ENCODE assay signal across 8 cellular contexts in genomic region chr22:18077087-18077638, GRCh38. TPM values are rescaled to one million over a fixed set of nuclear protein-coding genes. Genes with fewer than 3 reads are reported as not detected.
DNase-seq lines count a peak whose midpoint lies in the region; ATAC-seq and TF ChIP-seq lines count a peak whose summit lies in the region.

No MANE protein-coding gene starts in this region.

- no peak for TF ChIP-seq CTCF in OCI-LY3 (IDR thresholded peaks at IDR 0.05; ENCODE audit: low read depth, low read length)
- TF ChIP-seq CTCF in esophagus squamous epithelium (IDR thresholded peaks at IDR 0.05) = no peak

- H3K27me3 ChIP-seq in OCI-LY3 (ENCODE audit: low read depth, low read length) (no peaks in the 10 kb centered on the region), esophagus squamous epithelium (no peaks in the 10 kb centered on the region)

- H3K9me3 ChIP-seq in OCI-LY3 (ENCODE audit: insufficient read depth, low read length) = no peaks in the 10 kb centered on the region
- no peaks in the 10 kb centered on the region for H3K9me3 ChIP-seq in esophagus squamous epithelium

- intact Hi-C loops in esophagus squamous epithelium (cut with DNase I) = loop anchor here (5.0 to 10.0 kb wide), 3 partner anchors 75 to 250 kb away; no protein-coding TSS in a partner anchor
- intact Hi-C loops in sciatic nerve (cut with DNase I) = no loop called here

- ATAC-seq in GM19351 (IDR thresholded peaks at IDR 0.05; ENCODE audit: unreplicated experiment) = peak; percentile 2
- peak; percentile 3 for ATAC-seq in sciatic nerve

- no peak for TF ChIP-seq POLR2A in esophagus squamous epithelium (IDR thresholded peaks at IDR 0.05)

- H3K36me3 ChIP-seq in OCI-LY3 (replicated peaks; ENCODE audit: low read depth, low read length) (peaks cover 10% of the 10 kb centered on the region), esophagus squamous epithelium (peaks cover 0 to 28% (median 4%) of the 10 kb centered on the region in 3 donors)

- H4K20me1 ChIP-seq in OCI-LY3 (ENCODE audit: insufficient read depth, low read length) = no peaks in the 10 kb centered on the region

- peak overlapping the region; percentile 65 for H2AFZ ChIP-seq in OCI-LY3 (ENCODE audit: low read depth, low read length)

- 1 to 3% methylated on average over 9 to 10 of the region's 10 CpGs for WGBS in esophagus squamous epithelium, 2 donors

- peak overlapping the region; percentile 83 for H3K4me3 ChIP-seq in OCI-LY3 (ENCODE audit: low read length)
- H3K4me3 ChIP-seq in esophagus squamous epithelium = peak overlapping the region; percentile 81 to 93 (median 87)

- H3K27ac ChIP-seq in OCI-LY3 (ENCODE audit: low read length) (peak overlapping the region; percentile 31), esophagus squamous epithelium (peak overlapping the region; percentile 84 to 92 (median 87))

- peaks cover 27% of the 10 kb centered on the region for H3K79me2 ChIP-seq in OCI-LY3 (ENCODE audit: low read length)

- DNase-seq in esophagus squamous epithelium (lab: John Stamatoyannopoulos, UW) = no peak
- DNase-seq in sciatic nerve (ENCODE audit: low spot score) = no peak
- DNase-seq in D341Med (ENCODE audit: low spot score) = no peak
- no peak for DNase-seq in ecto neural progenitor cell (ENCODE audit: low spot score)
- DNase-seq in SK-N-DZ (ENCODE audit: low spot score) = no peak
- no peak for DNase-seq in NK-92 (lab: John Stamatoyannopoulos, UW; ENCODE audit: unreplicated experiment)

- H3K4me1 ChIP-seq in OCI-LY3 (ENCODE audit: low read length) (peaks cover 35% of the 10 kb centered on the region), esophagus squamous epithelium (peaks cover 19 to 45% (median 24%) of the 10 kb centered on the region in 3 donors)

- H3K9ac ChIP-seq in OCI-LY3 (ENCODE audit: low read length) = peak overlapping the region; percentile 61

- H3K4me2 ChIP-seq in OCI-LY3 (ENCODE audit: low read length) = peak overlapping the region; percentile 66

RNA-seq across cellular contexts. Expression of gene PEX26, which starts 0.6 kb away (rescaled TPM):
- total RNA-seq in esophagus squamous epithelium = 10 to 100 TPM; 17.2 to 32.3 (median 22.9) TPM
- 25.9 TPM for total RNA-seq in sciatic nerve
- polyA plus RNA-seq in SK-N-DZ (2014; cell fraction: cytosol; rRNA removed) = 40.1 and 43.1 TPM in 2 replicates
- polyA plus RNA-seq in SK-N-DZ (2014; cell fraction: nucleus; rRNA removed) = 18.4 and 22.3 TPM in 2 replicates

RNA-seq across cellular contexts. Expression of gene TUBA8, which starts 33.4 kb away (rescaled TPM):
- total RNA-seq in esophagus squamous epithelium (1 to 10 TPM in 1 of 4 donors, under 1 TPM in 1, not detected in 2; 0.57 to 2.1 TPM), sciatic nerve (3.7 TPM)
- 3.8 and 4.5 TPM in 2 replicates for polyA plus RNA-seq in SK-N-DZ (2014; cell fraction: cytosol; rRNA removed)
- polyA plus RNA-seq in SK-N-DZ (2014; cell fraction: nucleus; rRNA removed) = 0.67 and 1.2 TPM in 2 replicates

RNA-seq across cellular contexts. Expression of gene MICAL3, which starts 52.8 kb away (rescaled TPM):
- 10 to 100 TPM; 11.2 to 30.9 (median 15.9) TPM for total RNA-seq in esophagus squamous epithelium
- 131 TPM for total RNA-seq in sciatic nerve
- 13.9 and 17.8 TPM in 2 replicates for polyA plus RNA-seq in SK-N-DZ (2014; cell fraction: cytosol; rRNA removed)
- polyA plus RNA-seq in SK-N-DZ (2014; cell fraction: nucleus; rRNA removed) = 12.3 and 33.7 TPM in 2 replicates
